ENCODE assay signal across 8 cellular contexts in genomic region chr2:192194866-192195547, GRCh38. TPM values are rescaled to one million over a fixed set of nuclear protein-coding genes. Genes with fewer than 3 reads are reported as not detected.
A peak's percentile ranks its signal among the peaks of the same experiment; 100 is the strongest.
DNase-seq lines count a peak whose midpoint lies in the region; ATAC-seq, FAIRE-seq and TF ChIP-seq lines count a peak whose summit lies in the region.

TMEFF2 (minus strand) TSS chr2:192194933; CDS start chr2:192194524, 409 bp downstream.

- H3K4me3 ChIP-seq in dorsolateral prefrontal cortex (peak within 1 kb of the TSS; percentile 58 to 93 (median 78)), HepG2 (replicated peaks in 1 of 3; ENCODE audit: insufficient read depth in 1 of 3, low read depth in 2 of 3, low read length in 3 of 3) (peak within 1 kb of the TSS; percentile 20 to 56 (median 32); a peak in 4 of 6 replicates)

- H3K9ac ChIP-seq in ES-I3 (ENCODE audit: low read depth, low read length) = peak within 1 kb of the TSS; percentile 61; the same call in 1 of the 2 replicates
- H3K9ac ChIP-seq in HepG2 (ENCODE audit: insufficient read depth, low read depth, low read length) = no peak within 1 kb of the TSS

- ATAC-seq in HG02588 (IDR thresholded peaks at IDR 0.05; ENCODE audit: unreplicated experiment) = peak; percentile 68
- ATAC-seq in HepG2 = peak; percentile 78

- H3K4me1 ChIP-seq in ES-I3 (ENCODE audit: insufficient read depth, low read length) (no peaks in the 10 kb centered on the region; the same call in 1 of the 2 replicates), HepG2 (ENCODE audit: insufficient read depth, low read length) (no peaks in the 10 kb centered on the region)

- no peaks in the 10 kb centered on the region for H3K79me2 ChIP-seq in HepG2 (ENCODE audit: insufficient read depth, low read length)

- FAIRE-seq in HepG2 (lab: Jason Lieb, UNC) = no peak

- TF ChIP-seq EP300 in HepG2 (IDR thresholded peaks at IDR 0.05; ENCODE audit: low read depth in 2 of 2, low read length in 2 of 2) (no peak), HepG2 (CRISPR knock-in tag; IDR thresholded peaks at IDR 0.05; ENCODE audit: borderline replicate concordance) (no peak)

- TF ChIP-seq CTCF in dorsolateral prefrontal cortex (IDR thresholded peaks at IDR 0.05 in 54 of 56, conservative IDR thresholded peaks at IDR 0.05 in 2 of 56; ENCODE audit: low read depth in 1 of 56, partially characterized antibody in 56 of 56) (peak in 55 of 56 donors; percentile 18 to 83 (median 51)), HepG2 (CRISPR knock-in tag; IDR thresholded peaks at IDR 0.05) (peak; percentile 33; the same call in 1 of the 2 replicates)

- in situ Hi-C loops in HepG2 (cut with HindIII; ENCODE audit: extremely low pct_ligation_motif_present, low pct_unique_long_range_greater_than_20kb) = no loop called here

- CTCF ChIA-PET in HepG2 (lab: Yijun Ruan, JAX; ENCODE audit: low intra/inter-chr PET ratio, low total read pairs) = no interaction called here

- DNase-seq in NCI-H187 treated with DMSO at 0.1 percent for 48 hours (lab: John Stamatoyannopoulos, UW) = peak; percentile 9
- peak; percentile 80 for DNase-seq in activated CD4-positive, alpha-beta T cell treated with anti-CD3 and anti-CD28 coated beads for 48 hours
- peak; percentile 99 to 100 (median 99) for DNase-seq in dorsolateral prefrontal cortex
- peak; percentile 10 for DNase-seq in HepG2 (ENCODE audit: low spot score)
- DNase-seq in stimulated activated CD4-positive, alpha-beta T cell treated with anti-CD3 and anti-CD28 coated beads, Interleukin-2, amount 100 ng/mL, for 24 hours = peak; percentile 53 to 74
- no peak for DNase-seq in NOMO-1 (lab: John Stamatoyannopoulos, UW; ENCODE audit: unreplicated experiment in 2 of 2)

- no peaks in the 10 kb centered on the region for H3K9me3 ChIP-seq in ES-I3 (ENCODE audit: control insufficient read depth, insufficient read depth, low read length)
- no peaks in the 10 kb centered on the region for H3K9me3 ChIP-seq in HepG2 (ENCODE audit: low read length)

- no peak for TF ChIP-seq POLR2A in HepG2 (IDR thresholded peaks at IDR 0.05; ENCODE audit: insufficient read depth in 1 of 2, low read depth in 2 of 2, low read length in 2 of 2)

- WGBS in HepG2 (ENCODE audit: low lambda C conversion rate) = 50% methylated on average over 55 of the region's 64 CpGs

- intact Hi-C loops in dorsolateral prefrontal cortex (cut with DNase I) (loop anchor here (2.0 to 10.0 kb wide), 4 partner anchors 92 to 382 kb away; no protein-coding TSS in a partner anchor), HepG2 (cut with micrococcal nuclease; ENCODE audit: unreplicated experiment) (loop anchor here (5.0 to 10.0 kb wide), 3 partner anchors 360 to 1387 kb away; no protein-coding TSS in a partner anchor)

- no TSS peak for BruUV-seq in HepG2 (replicated peaks; lab: Mats Ljungman, UMichigan)

- peak within 1 kb of the TSS; percentile 55 for H3K4me2 ChIP-seq in HepG2 (ENCODE audit: low read depth, low read length)

- TF ChIP-seq RAD21 in HepG2 (CRISPR knock-in tag; IDR thresholded peaks at IDR 0.05) = no peak

- POLR2A ChIA-PET in HepG2 (lab: Yijun Ruan, JAX) = no interaction called here

- H3K27me3 ChIP-seq in dorsolateral prefrontal cortex = peaks cover 0 to 32% (median 0%) of the 10 kb centered on the region in 45 donors
- peaks cover 12 to 46% of the 10 kb centered on the region in 2 experiments; a peak in 4 of 5 replicates for H3K27me3 ChIP-seq in HepG2 (ENCODE audit: control insufficient read depth in 1 of 2, insufficient read depth in 2 of 2, low read length in 2 of 2)

- H3K36me3 ChIP-seq in ES-I3 (ENCODE audit: insufficient read depth, low read length) (no peaks in the 10 kb centered on the region), HepG2 (replicated peaks in 1 of 2; ENCODE audit: control insufficient read depth in 1 of 2, insufficient read depth in 2 of 2, low read length in 2 of 2) (no peaks in the 10 kb centered on the region)

- peak within 1 kb of the TSS; percentile 84 to 98 (median 96) for H3K27ac ChIP-seq in dorsolateral prefrontal cortex
- H3K27ac ChIP-seq in HepG2 (ENCODE audit: extremely low read length, insufficient read depth, low read length) = no peak within 1 kb of the TSS

- no peaks in the 10 kb centered on the region for H4K20me1 ChIP-seq in HepG2 (ENCODE audit: insufficient read depth, low read length)

- no peak within 1 kb of the TSS for H2AFZ ChIP-seq in HepG2 (ENCODE audit: low read length)

TF ChIP-seq in HepG2, 621 proteins besides CTCF, POLR2A, EP300 and RAD21:
- TF ChIP-seq DNMT1 (CRISPR knock-in tag; IDR thresholded peaks at IDR 0.05) (peak; percentile 65; the same call in 1 of the 2 replicates), NFYC (CRISPR knock-in tag; IDR thresholded peaks at IDR 0.05) (peak; percentile 64), NFYB (CRISPR knock-in tag; IDR thresholded peaks at IDR 0.05) (peak; percentile 55; the same call in 1 of the 2 replicates), SOX6 (IDR thresholded peaks at IDR 0.05) (no peak), SOX6 (CRISPR knock-in tag; IDR thresholded peaks at IDR 0.05) (no peak)
TF ChIP-seq in HepG2: peak in this region for 3.

RNA-seq across cellular contexts. Expression of gene TMEFF2, which starts in this region (rescaled TPM):
- 10 to 100 TPM; 13.6 to 71.1 (median 44.6) TPM for total RNA-seq in dorsolateral prefrontal cortex
- not detected in 2 replicates for total RNA-seq in HepG2 (2016; rRNA removed; fragmentation: Illumina TruSeq; extraction: Trizol)
- total RNA-seq in HepG2 (2016; cell fraction: cytosol; rRNA removed; fragmentation: Illumina TruSeq; extraction: Trizol; ENCODE audit: low read depth) = not detected in 2 replicates
- total RNA-seq in HepG2 (2016; cell fraction: insoluble cytoplasmic fraction; rRNA removed; fragmentation: Illumina TruSeq; extraction: Trizol) = not detected in 2 replicates
- not detected in 2 replicates for total RNA-seq in HepG2 (2016; cell fraction: membrane; rRNA removed; fragmentation: Illumina TruSeq; extraction: Trizol)
- total RNA-seq in HepG2 (2016; cell fraction: nucleus; rRNA removed; fragmentation: Illumina TruSeq; extraction: Trizol) = not detected in 2 replicates
- not detected in 2 replicates for polyA plus RNA-seq in HepG2 (2011; rRNA removed)
- polyA plus RNA-seq in HepG2 (2011; cell fraction: cytosol; rRNA removed) = not detected in 2 replicates
- polyA plus RNA-seq in HepG2 (2011; cell fraction: nucleus; rRNA removed) = not detected in 2 replicates
- not detected in 2 replicates for polyA plus RNA-seq in HepG2 (2012)
- polyA plus RNA-seq in HepG2 (2016; cell fraction: cytosol; fragmentation: Illumina TruSeq; extraction: Trizol; ENCODE audit: low read depth) = not detected in 2 replicates
- polyA plus RNA-seq in HepG2 (2016; cell fraction: insoluble cytoplasmic fraction; fragmentation: Illumina TruSeq; extraction: Trizol; ENCODE audit: low read depth) = not detected in 2 replicates
- polyA plus RNA-seq in HepG2 (2016; cell fraction: membrane; fragmentation: Illumina TruSeq; extraction: Trizol; ENCODE audit: low read depth) = not detected in 2 replicates
- not detected in 2 replicates for polyA plus RNA-seq in HepG2 (2016; cell fraction: nucleus; fragmentation: Illumina TruSeq; extraction: Trizol; ENCODE audit: insufficient read depth, low read depth)
- polyA minus RNA-seq in HepG2 (2011; rRNA and poly(A)+ RNA removed; ENCODE audit: low replicate concordance) = 0.12 TPM in 1 of 2 replicates, not detected in the other
- not detected in 2 replicates for polyA minus RNA-seq in HepG2 (2011; cell fraction: cytosol; rRNA and poly(A)+ RNA removed)
- polyA minus RNA-seq in HepG2 (2011; cell fraction: nucleus; rRNA and poly(A)+ RNA removed) = 0.13 and 0.25 TPM in 2 replicates

Comparison
In these comparisons a context has a peak if more than half of its experiments do, and no peak if none do; other contexts are left out.
1. RNA of gene TMEFF2 (total RNA-seq): 13.6 to 71.1 TPM in dorsolateral prefrontal cortex; not detected in HepG2; every median in the first group is over 10 times any median in the second.
2. Peak in DNase-seq, ATAC-seq, H3K4me3 ChIP-seq and H3K4me2 ChIP-seq in HepG2; RNA of the gene not detected or under 1 TPM.
3. DNase-seq: peak in NCI-H187 treated with DMSO at 0.1 percent for 48 hours (single experiment), activated CD4-positive, alpha-beta T cell treated with anti-CD3 and anti-CD28 coated beads for 48 hours (single experiment), dorsolateral prefrontal cortex (10 of 10) and stimulated activated CD4-positive, alpha-beta T cell treated with anti-CD3 and anti-CD28 coated beads, Interleukin-2, amount 100 ng/mL, for 24 hours (2 of 2); none in NOMO-1 (0 of 2).